7 cellular contexts compared by ENCODE assay signal in genomic region chr10:102421645-102422585, GRCh38. TPM values are rescaled to one million over a fixed set of nuclear protein-coding genes. Genes with fewer than 3 reads are reported as not detected.
A peak's percentile ranks its signal among the peaks of the same experiment; 100 is the strongest.
DNase-seq lines count a peak whose midpoint lies in the region; ATAC-seq, FAIRE-seq and TF ChIP-seq lines count a peak whose summit lies in the region.

No MANE protein-coding gene starts in this region.

- ATAC-seq in GM18505 (IDR thresholded peaks at IDR 0.05; ENCODE audit: unreplicated experiment) (peak; percentile 5), HG03108 (IDR thresholded peaks at IDR 0.05; ENCODE audit: unreplicated experiment) (peak; percentile 4), WTC11 (peak; percentile 0), gastroesophageal sphincter (no peak)

- H2BK120ac ChIP-seq in trophoblast cell (ENCODE audit: insufficient read depth, low read length, poor library complexity) = peak overlapping the region; percentile 5

- whole genome bisulfite sequencing in gastroesophageal sphincter (ENCODE audit: low coverage in 1 of 2), 2 donors = 3% methylated on average over 4 of the region's 69 CpGs; no CpG with 5 or more reads in 1 of the 2 donors
- no CpG with 5 or more reads among the region's 69 CpGs for WGBS in trophoblast cell (ENCODE audit: extremely low coverage, insufficient coverage, insufficient read length)

- peaks cover 5 to 47% (median 29%) of the 10 kb centered on the region in 3 donors for H3K4me1 ChIP-seq in gastroesophageal sphincter
- H3K4me1 ChIP-seq in trophoblast cell (ENCODE audit: control insufficient read depth in 1 of 2, insufficient read depth in 2 of 2, low read length in 2 of 2) = peaks cover 16 to 27% of the 10 kb centered on the region in 2 experiments

- H3K9ac ChIP-seq in trophoblast cell (ENCODE audit: low read length) = peak overlapping the region; percentile 55

- POLR2A ChIA-PET in WTC11 (lab: Charles Lee) = interaction anchor here (0.8 to 5.0 kb wide), 7 partner anchors 10 to 300 kb away, joined by 3 to 34 read pairs (median 12); partner anchors contain the start of genes C10orf95, CUEDC2 and NFKB2

- H3K27ac ChIP-seq in gastroesophageal sphincter = peak overlapping the region; percentile 73 to 95 (median 89)
- peak overlapping the region; percentile 87 for H3K27ac ChIP-seq in trophoblast cell (ENCODE audit: low read depth, low read length)

- peak overlapping the region; percentile 98 for H3K4me3 Mint-ChIP-seq in WTC11

- CTCF ChIA-PET in WTC11 (lab: Charles Lee) = interaction anchor here (0.6 to 6.7 kb wide), 21 partner anchors 8 to 252 kb away, joined by 3 to 68 read pairs (median 18); partner anchors contain the start of genes ACTR1A, C10orf95, CUEDC2 and GBF1

- peaks cover 5% of the 10 kb centered on the region; the same call in 1 of the 2 replicates for H3K27me3 Mint-ChIP-seq in WTC11 (ENCODE audit: low read depth)

- H3K9me3 Mint-ChIP-seq in WTC11 = no peaks in the 10 kb centered on the region

- H2AK5ac ChIP-seq in trophoblast cell (ENCODE audit: low read length) = peak overlapping the region; percentile 32

- H3K9me3 ChIP-seq in gastroesophageal sphincter (no peaks in the 10 kb centered on the region), trophoblast cell (ENCODE audit: insufficient read depth, low read depth, low read length) (no peaks in the 10 kb centered on the region)

- DNase-seq in WTC11 (ENCODE audit: low spot score) (peak; percentile 55), trophoblast cell (peak; percentile 66), GM19239 (ENCODE audit: insufficient read length, low spot score) (no peak), NCI-H345 treated with DMSO at 0.1 percent for 48 hours (lab: John Stamatoyannopoulos, UW; ENCODE audit: unreplicated experiment) (no peak)

- H3K36me3 ChIP-seq in gastroesophageal sphincter (peaks cover 0 to 24% of the 10 kb centered on the region in 2 donors), trophoblast cell (ENCODE audit: control insufficient read depth in 1 of 2, insufficient read depth in 2 of 2, low read length in 2 of 2) (peaks cover 17 to 24% of the 10 kb centered on the region in 2 experiments)

- H3K18ac ChIP-seq in trophoblast cell (ENCODE audit: low read length) = peak overlapping the region; percentile 10

- no peak for FAIRE-seq in GM19239 (lab: Jason Lieb, UNC)

- H3K4me2 ChIP-seq in trophoblast cell (ENCODE audit: low read length) = peak overlapping the region; percentile 88

- H3K79me1 ChIP-seq in trophoblast cell (ENCODE audit: low read length) = peaks cover 8% of the 10 kb centered on the region

- H3K27me3 ChIP-seq in gastroesophageal sphincter = peaks cover 22% of the 10 kb centered on the region
- peaks cover 7% of the 10 kb centered on the region for H3K27me3 ChIP-seq in trophoblast cell (ENCODE audit: insufficient read depth, low read length)

- H3K36me3 Mint-ChIP-seq in WTC11 = peaks cover 9% of the 10 kb centered on the region; the same call in 1 of the 2 replicates

- peak overlapping the region; percentile 38 for H2AFZ ChIP-seq in trophoblast cell (ENCODE audit: insufficient read depth, low read length, poor library complexity)

- H3K4me3 ChIP-seq in gastroesophageal sphincter (peak overlapping the region; percentile 78 to 79), trophoblast cell (ENCODE audit: low read depth, low read length) (peak overlapping the region; percentile 75)

- H2BK5ac ChIP-seq in trophoblast cell (ENCODE audit: low read depth, low read length, poor library complexity) = no peak overlapping the region

- TF ChIP-seq POLR2A in GM18505 (IDR thresholded peaks at IDR 0.05; ENCODE audit: borderline replicate concordance, extremely low read depth, insufficient read depth, insufficient read length) = peak; percentile 38
- TF ChIP-seq POLR2A in gastroesophageal sphincter (IDR thresholded peaks at IDR 0.05) = peak in 1 of 2 donors; percentile 17

- peak overlapping the region; percentile 48 for H3K14ac ChIP-seq in trophoblast cell (ENCODE audit: low read length)

- H3K4me1 Mint-ChIP-seq in WTC11 = peaks cover 19% of the 10 kb centered on the region

- no peak for TF ChIP-seq CTCF in WTC11 (IDR thresholded peaks at IDR 0.05)
- TF ChIP-seq CTCF in gastroesophageal sphincter (IDR thresholded peaks at IDR 0.05) = no peak

- H3K23ac ChIP-seq in trophoblast cell (ENCODE audit: low read length) = no peak overlapping the region

- H4K8ac ChIP-seq in trophoblast cell (ENCODE audit: low read depth, low read length) = peak overlapping the region; percentile 97

- no peak overlapping the region for H2BK12ac ChIP-seq in trophoblast cell (ENCODE audit: low read length)

- H3K4ac ChIP-seq in trophoblast cell (ENCODE audit: low read depth, low read length) = no peak overlapping the region

- H3K79me2 ChIP-seq in trophoblast cell (ENCODE audit: control insufficient read depth, insufficient read depth, low read length, poor library complexity) = peaks cover 4% of the 10 kb centered on the region

- H3K27ac Mint-ChIP-seq in WTC11 = peak overlapping the region; percentile 78; the same call in 1 of the 2 replicates

- peak overlapping the region; percentile 56 for H4K12ac ChIP-seq in trophoblast cell (ENCODE audit: low read depth, low read length)

- no peak for TF ChIP-seq EP300 in gastroesophageal sphincter (IDR thresholded peaks at IDR 0.05)

- H4K91ac ChIP-seq in trophoblast cell (ENCODE audit: low read depth, low read length) = peak overlapping the region; percentile 23

TF ChIP-seq in WTC11, 78 proteins besides CTCF, POLR2A, EP300 and RAD21 (continues in another document):
- TF ChIP-seq FOXP4 (CRISPR knock-in tag; IDR thresholded peaks at IDR 0.05) = 0 out of 2 replicates have a peak, but pooled peaks have one; percentile 27
- TF ChIP-seq RELA (CRISPR knock-in tag; IDR thresholded peaks at IDR 0.05; ENCODE audit: borderline replicate concordance) = 0 out of 2 replicates have a peak, but pooled peaks have one; percentile 74
- TF ChIP-seq E2F5 (CRISPR knock-in tag; IDR thresholded peaks at IDR 0.05) = no peak
- TF ChIP-seq, protein P1, sequence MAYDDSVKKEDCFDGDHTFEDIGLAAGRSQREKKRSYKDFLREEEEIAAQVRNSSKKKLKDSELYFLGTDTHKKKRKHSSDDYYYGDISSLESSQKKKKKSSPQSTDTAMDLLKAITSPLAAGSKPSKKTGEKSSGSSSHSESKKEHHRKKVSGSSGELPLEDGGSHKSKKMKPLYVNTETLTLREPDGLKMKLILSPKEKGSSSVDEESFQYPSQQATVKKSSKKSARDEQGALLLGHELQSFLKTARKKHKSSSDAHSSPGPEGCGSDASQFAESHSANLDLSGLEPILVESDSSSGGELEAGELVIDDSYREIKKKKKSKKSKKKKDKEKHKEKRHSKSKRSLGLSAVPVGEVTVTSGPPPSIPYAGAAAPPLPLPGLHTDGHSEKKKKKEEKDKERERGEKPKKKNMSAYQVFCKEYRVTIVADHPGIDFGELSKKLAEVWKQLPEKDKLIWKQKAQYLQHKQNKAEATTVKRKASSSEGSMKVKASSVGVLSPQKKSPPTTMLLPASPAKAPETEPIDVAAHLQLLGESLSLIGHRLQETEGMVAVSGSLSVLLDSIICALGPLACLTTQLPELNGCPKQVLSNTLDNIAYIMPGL (CRISPR knock-in tag; IDR thresholded peaks at IDR 0.05) = peak; percentile 53; the same call in 1 of the 2 replicates
- TF ChIP-seq ZNF263 (CRISPR knock-in tag; IDR thresholded peaks at IDR 0.05; ENCODE audit: low read depth) = 0 out of 2 replicates have a peak, but pooled peaks have one; percentile 40
- TF ChIP-seq CBFB (CRISPR knock-in tag; IDR thresholded peaks at IDR 0.05; ENCODE audit: low read depth) = 0 out of 2 replicates have a peak, but pooled peaks have one; percentile 4
- TF ChIP-seq, protein P2, sequence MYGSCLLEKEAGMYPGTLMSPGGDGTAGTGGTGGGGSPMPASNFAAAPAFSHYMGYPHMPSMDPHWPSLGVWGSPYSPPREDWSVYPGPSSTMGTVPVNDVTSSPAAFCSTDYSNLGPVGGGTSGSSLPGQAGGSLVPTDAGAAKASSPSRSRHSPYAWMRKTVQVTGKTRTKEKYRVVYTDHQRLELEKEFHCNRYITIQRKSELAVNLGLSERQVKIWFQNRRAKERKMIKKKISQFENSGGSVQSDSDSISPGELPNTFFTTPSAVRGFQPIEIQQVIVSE (CRISPR knock-in tag; IDR thresholded peaks at IDR 0.05; ENCODE audit: borderline replicate concordance) = no peak

RNA-seq across cellular contexts. Expression of gene FBXL15, which starts 1.3 kb away (rescaled TPM):
- total RNA-seq in WTC11 (2021) (21.6 to 24.6 TPM (median 23.2 TPM) in 3 replicates), gastroesophageal sphincter (10 to 100 TPM; 18.6 to 41.9 (median 26.1) TPM)
- polyA plus RNA-seq in trophoblast cell (2013) = 6.1 and 6.6 TPM in 2 replicates

RNA-seq across cellular contexts. Expression of gene PSD, which starts 3.3 kb away (rescaled TPM):
- total RNA-seq in WTC11 (2021) (10.2 to 12.5 TPM (median 10.4 TPM) in 3 replicates), gastroesophageal sphincter (100 to 1,000 TPM in 1 of 4 donors, 10 to 100 TPM in 3; 28.6 to 195 (median 41.4) TPM)
- polyA plus RNA-seq in trophoblast cell (2013) = 0.78 and 0.92 TPM in 2 replicates

RNA-seq across cellular contexts. Expression of gene CUEDC2, which starts 10.5 kb away (rescaled TPM):
- 40.2 to 69.0 TPM (median 65.8 TPM) in 3 replicates for total RNA-seq in WTC11 (2021)
- 10 to 100 TPM; 61.4 to 84.3 (median 67.5) TPM for total RNA-seq in gastroesophageal sphincter
- 45.8 and 49.8 TPM in 2 replicates for polyA plus RNA-seq in trophoblast cell (2013)

RNA-seq across cellular contexts. Expression of gene NFKB2, which starts 26.4 kb away (rescaled TPM):
- 24.6 to 28.0 TPM (median 27.6 TPM) in 3 replicates for total RNA-seq in WTC11 (2021)
- total RNA-seq in gastroesophageal sphincter = 10 to 100 TPM; 20.5 to 31.6 (median 24.8) TPM
- 30.6 and 31.3 TPM in 2 replicates for polyA plus RNA-seq in trophoblast cell (2013)

RNA-seq across cellular contexts. Expression of gene C10orf95, which starts 29.4 kb away (rescaled TPM):
- total RNA-seq in WTC11 (2021) (0.57 to 0.96 TPM (median 0.87 TPM) in 3 replicates), gastroesophageal sphincter (not detected)
- 17.4 and 19.7 TPM in 2 replicates for polyA plus RNA-seq in trophoblast cell (2013)

Comparison
In these comparisons a context has a peak if more than half of its experiments do, and no peak if none do; other contexts are left out.
1. DNase-seq: peak in WTC11 (single experiment) and trophoblast cell (2 of 2); none in GM19239 (single experiment) and NCI-H345 treated with DMSO at 0.1 percent for 48 hours (single experiment).